8 cellular contexts compared by ENCODE assay signal in the genomic region with DNA sequence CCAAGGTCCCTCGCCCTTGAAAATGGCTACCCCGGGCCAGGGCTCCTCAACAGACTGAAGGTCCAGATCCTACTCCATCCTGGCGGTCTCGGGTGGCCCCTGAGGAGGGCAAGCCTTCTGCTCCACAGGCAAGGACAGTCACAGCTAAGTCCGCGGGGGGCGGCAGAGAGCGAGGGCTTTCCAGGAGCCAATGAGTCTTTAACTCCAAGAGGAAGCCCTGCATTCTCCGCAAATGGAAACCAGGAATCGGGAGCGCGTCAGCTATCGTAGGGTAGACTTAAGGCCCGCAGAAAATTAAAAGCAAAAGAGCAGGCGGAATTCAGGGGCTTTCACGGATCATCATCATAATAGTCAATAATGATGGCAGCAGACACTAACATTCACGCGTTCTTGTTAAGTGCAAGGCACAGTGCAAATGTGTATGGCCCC.
DNase-seq lines count a peak whose midpoint lies in the region; ATAC-seq, FAIRE-seq and TF ChIP-seq lines count a peak whose summit lies in the region.

No MANE protein-coding gene starts in this region.

- H3K4me3 ChIP-seq in A549: peak overlapping the region; percentile 69

- H3K9me3 ChIP-seq in A549: peaks cover 23% of the 10 kb centered on the region; the same call in 2 of the 3 replicates

- H3K4me2 ChIP-seq in A549: peak overlapping the region; percentile 65

- no peak for TF ChIP-seq POLR2A in A549 (IDR thresholded peaks at IDR 0.05; ENCODE audit: low read length)

- peak; percentile 77 to 79 for ATAC-seq in A549
- ATAC-seq in GM18868 (IDR thresholded peaks at IDR 0.05; ENCODE audit: unreplicated experiment): peak; percentile 73
- ATAC-seq in HG03135 (IDR thresholded peaks at IDR 0.05; ENCODE audit: unreplicated experiment): peak; percentile 83

- DNase-seq in A549 (ENCODE audit: low read depth in 1 of 2, low spot score in 1 of 2): peak; percentile 46 to 84
- DNase-seq in NCI-H2227 (lab: John Stamatoyannopoulos, UW; ENCODE audit: unreplicated experiment): peak; percentile 93
- DNase-seq in activated CD4-positive, CD25-positive, alpha-beta regulatory T cell treated with anti-CD3 and anti-CD28 coated beads, Interleukin-2, amount 50 U/mL, for 16 hours (ENCODE audit: low read depth, low spot score): peak; percentile 53
- peak; percentile 26 to 88 for DNase-seq in cerebellar nuclear complex (lab: John Stamatoyannopoulos, UW)
- DNase-seq in islet precursor cell: peak; percentile 94
- DNase-seq in stimulated activated CD4-positive, alpha-beta T cell treated with anti-CD3 and anti-CD28 coated beads, Interleukin-12 subunit alpha, Interleukin-12 subunit beta, amount 100 ng/mL, for 24 hours (ENCODE audit: low read depth in 2 of 2): peak; percentile 43 to 63

- WGBS in A549 (ENCODE audit: missing lambda C conversion rate): 47% methylated on average over 17 of the region's 18 CpGs

- peaks cover 34% of the 10 kb centered on the region for H3K4me1 ChIP-seq in A549

- TF ChIP-seq CTCF in A549 (IDR thresholded peaks at IDR 0.05): no peak

- H3K27ac ChIP-seq in A549: peak overlapping the region; percentile 86 to 93

- CTCF ChIA-PET in A549 (lab: Yijun Ruan, JAX): interaction anchor here (1.1 to 2.3 kb wide), 5 partner anchors 10 to 143 kb away, joined by 3 to 12 read pairs (median 4); no protein-coding TSS in a partner anchor

- TF ChIP-seq RAD21 in A549 (conservative IDR thresholded peaks at IDR 0.05 in 1 of 2, IDR thresholded peaks at IDR 0.05 in 1 of 2): no peak

- POLR2A ChIA-PET in A549 (lab: Yijun Ruan, JAX): interaction anchor here (0.6 to 2.2 kb wide), 14 partner anchors 17 to 280 kb away, joined by 3 to 17 read pairs (median 6); a partner anchor contains a TSS

- FAIRE-seq in A549 (lab: Jason Lieb, UNC): no peak

- no peak for TF ChIP-seq EP300 in A549 (IDR thresholded peaks at IDR 0.05)

TF ChIP-seq in A549, 52 proteins besides CTCF, POLR2A, EP300 and RAD21:
- TF ChIP-seq MAZ (IDR thresholded peaks at IDR 0.05; ENCODE audit: borderline replicate concordance, low read depth, low read length): no peak
- TF ChIP-seq HDAC2 (IDR thresholded peaks at IDR 0.05): no peak
- no peak for TF ChIP-seq KDM5A (IDR thresholded peaks at IDR 0.05)
- TF ChIP-seq RFX5 (IDR thresholded peaks at IDR 0.05): peak; percentile 99

Comparison
In these comparisons a context has a peak if more than half of its experiments do, and no peak if none do; other contexts are left out.
1. Peak in every context shown above with its lines: DNase-seq, ATAC-seq, H3K4me3 ChIP-seq and H3K27ac ChIP-seq.